In genomic region chr9:65382701-65383318, GRCh38 we compare ENCODE assay signal across 1 cellular context.
TF ChIP-seq lines count a peak whose summit lies in the region.

No MANE protein-coding gene starts in this region.

TF ChIP-seq in K562, 482 proteins besides CTCF, POLR2A, EP300 and RAD21 (continued from another document):
- TF ChIP-seq MGA (IDR thresholded peaks at IDR 0.05) (peak; percentile 26; the same call in 1 of the 2 replicates), RFX1 (IDR thresholded peaks at IDR 0.05) (peak; percentile 50), L3MBTL2 (IDR thresholded peaks at IDR 0.05) (peak; percentile 63), RB1 (IDR thresholded peaks at IDR 0.05; ENCODE audit: low read depth) (0 out of 2 replicates have a peak, but pooled peaks have one; percentile 19), CTCFL (IDR thresholded peaks at IDR 0.05; ENCODE audit: borderline replicate concordance, insufficient read depth, low read depth, low read length, poor library complexity, severe bottlenecking) (peak; percentile 56), ZFP91 (CRISPR knock-in tag; IDR thresholded peaks at IDR 0.05) (peak; percentile 77; the same call in 1 of the 2 replicates), PHF8 (IDR thresholded peaks at IDR 0.05; ENCODE audit: borderline replicate concordance, low read length) (peak; percentile 34; the same call in 1 of the 2 replicates), NRF1 (conservative IDR thresholded peaks at IDR 0.05 in 1 of 2, IDR thresholded peaks at IDR 0.05 in 1 of 2) (peak; percentile 90 to 91), RBFOX2 (IDR thresholded peaks at IDR 0.05; ENCODE audit: low read depth, low read length) (peak; percentile 65), MEIS2 (IDR thresholded peaks at IDR 0.05; ENCODE audit: partially characterized antibody) (peak; percentile 13)
- TF ChIP-seq, protein P1, sequence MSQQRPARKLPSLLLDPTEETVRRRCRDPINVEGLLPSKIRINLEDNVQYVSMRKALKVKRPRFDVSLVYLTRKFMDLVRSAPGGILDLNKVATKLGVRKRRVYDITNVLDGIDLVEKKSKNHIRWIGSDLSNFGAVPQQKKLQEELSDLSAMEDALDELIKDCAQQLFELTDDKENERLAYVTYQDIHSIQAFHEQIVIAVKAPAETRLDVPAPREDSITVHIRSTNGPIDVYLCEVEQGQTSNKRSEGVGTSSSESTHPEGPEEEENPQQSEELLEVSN (IDR thresholded peaks at IDR 0.05; ENCODE audit: borderline replicate concordance in 1 of 2, extremely low read depth in 1 of 2, insufficient read depth in 1 of 2, insufficient read length in 1 of 2, low read depth in 1 of 2, low read length in 1 of 2, poor library complexity in 1 of 2, severe bottlenecking in 1 of 2), result peak in 1 of 2 experiments; percentile 53
- TF ChIP-seq, protein P2, sequence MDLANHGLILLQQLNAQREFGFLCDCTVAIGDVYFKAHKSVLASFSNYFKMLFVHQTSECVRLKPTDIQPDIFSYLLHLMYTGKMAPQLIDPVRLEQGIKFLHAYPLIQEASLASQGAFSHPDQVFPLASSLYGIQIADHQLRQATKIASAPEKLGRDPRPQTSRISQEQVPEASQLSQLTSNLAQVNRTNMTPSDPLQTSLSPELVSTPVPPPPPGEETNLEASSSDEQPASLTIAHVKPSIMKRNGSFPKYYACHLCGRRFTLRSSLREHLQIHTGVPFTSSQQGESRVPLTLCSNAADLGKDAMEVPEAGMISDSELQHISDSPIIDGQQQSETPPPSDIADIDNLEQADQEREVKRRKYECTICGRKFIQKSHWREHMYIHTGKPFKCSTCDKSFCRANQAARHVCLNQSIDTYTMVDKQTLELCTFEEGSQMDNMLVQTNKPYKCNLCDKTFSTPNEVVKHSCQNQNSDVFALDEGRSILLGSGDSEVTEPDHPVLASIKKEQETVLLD (IDR thresholded peaks at IDR 0.05), result peak; percentile 47; the same call in 1 of the 2 replicates
